ENCODE assay signal across 18 cellular contexts in genomic region chr15:22915866-22916515, GRCh38.
DNase-seq lines count a peak whose midpoint lies in the region; ATAC-seq, FAIRE-seq and TF ChIP-seq lines count a peak whose summit lies in the region.
"Had no signal": no experiment of that assay in that cellular context is flagged by ENCODE, and none has a peak within 500 bp of the region (broad histone marks: within the 10 kb centered on the region; RNA-seq: fewer than 3 reads in every experiment).

No MANE protein-coding gene starts in this region.

- DNase-seq in H9 (no peak), astrocyte (ENCODE audit: low read depth) (peak; percentile 10), glomerular visceral epithelial cell (ENCODE audit: extremely low spot score) (peak; percentile 9), posterior vena cava (ENCODE audit: low spot score) (peak; percentile 74), activated gamma-delta T cell treated with Interleukin-2 at 50 U/mL for 16 hours (no peak), UCSD-AML1 (lab: John Stamatoyannopoulos, UW; ENCODE audit: unreplicated experiment) (no peak), SIG-M5 treated with dmso at 0.1 percent for 504 hours (lab: John Stamatoyannopoulos, UW; ENCODE audit: unreplicated experiment) (no peak)
- DNase-seq: CD4-positive, CD25-positive, alpha-beta regulatory T cell; NCI-H1105; NCI-H2081; OCI-M1; SIG-M5 had no signal

- no peak overlapping the region for H2BK120ac ChIP-seq in H9 (ENCODE audit: low read depth, low read length, poor library complexity, severe bottlenecking)

- H3K27me3 ChIP-seq in H9 (ENCODE audit: insufficient read depth, low read length) (no peaks in the 10 kb centered on the region), astrocyte (ENCODE audit: insufficient read depth, low read length) (no peaks in the 10 kb centered on the region)

- H3K4me1 Mint-ChIP-seq in H9 (peaks cover 2 to 3% of the 10 kb centered on the region in 2 experiments; a peak in 1 of 4 replicates), astrocyte (ENCODE audit: low read depth, unreplicated experiment) (peaks cover 8% of the 10 kb centered on the region)
- H3K4me1 Mint-ChIP-seq: B cell; CD4-positive, CD25-positive, alpha-beta regulatory T cell had no signal

- no peak overlapping the region for H3K23ac ChIP-seq in H9 (ENCODE audit: insufficient read length, low read depth, low read length)

- H4K5ac ChIP-seq in H9 (ENCODE audit: insufficient read length, low read depth, low read length): no peak overlapping the region

- H4K91ac ChIP-seq in H9 (ENCODE audit: insufficient read length, low read depth, low read length): no peak overlapping the region

- H3K79me1 ChIP-seq in H9 (ENCODE audit: insufficient read depth, low read depth, low read length, poor library complexity, severe bottlenecking): no peaks in the 10 kb centered on the region

- H3K9me3 Mint-ChIP-seq in H9 (no peaks in the 10 kb centered on the region), astrocyte (ENCODE audit: unreplicated experiment) (peaks cover 4% of the 10 kb centered on the region)
- H3K9me3 Mint-ChIP-seq: CD4-positive, CD25-positive, alpha-beta regulatory T cell; GM23338 had no signal

- H3K9me3 ChIP-seq in H9 (ENCODE audit: control insufficient read depth, low read depth, low read length) (no peaks in the 10 kb centered on the region), astrocyte (ENCODE audit: insufficient read depth, low read depth, low read length) (peaks cover 6% of the 10 kb centered on the region)

- H4K20me1 ChIP-seq in H9 (ENCODE audit: control insufficient read depth, insufficient read depth, insufficient read length) (no peaks in the 10 kb centered on the region), astrocyte (ENCODE audit: insufficient read depth, low read length) (no peaks in the 10 kb centered on the region)

- H3K27ac ChIP-seq in H9 (ENCODE audit: insufficient read length, low read depth, low read length) (no peak overlapping the region), astrocyte (ENCODE audit: low read depth, low read length) (no peak overlapping the region)

- no peak overlapping the region for H2AK5ac ChIP-seq in H9 (ENCODE audit: insufficient read length, low read length)

- H2BK5ac ChIP-seq in H9 (ENCODE audit: insufficient read length, low read length): no peak overlapping the region

- no peak overlapping the region for H4K8ac ChIP-seq in H9 (replicated peaks; ENCODE audit: insufficient read length, low read depth, low read length)

- H2BK12ac ChIP-seq in H9 (ENCODE audit: insufficient read length, low read depth, low read length): no peak overlapping the region

- H3K56ac ChIP-seq in H9 (ENCODE audit: insufficient read length, low read depth, low read length): no peak overlapping the region

- H2BK15ac ChIP-seq in H9 (ENCODE audit: low read depth, low read length): no peak overlapping the region

- H3K79me2 ChIP-seq in H9 (ENCODE audit: insufficient read depth, low read length) (no peaks in the 10 kb centered on the region), astrocyte (ENCODE audit: insufficient read depth, low read length) (no peaks in the 10 kb centered on the region)

- intact Hi-C loops in posterior vena cava (cut with DNase I): loop anchor here in 1 of 2 donors (5.0 kb wide), 1 partner anchor 721 kb away; no protein-coding TSS in a partner anchor

- H2AFZ ChIP-seq in H9 (ENCODE audit: low read length): no peak overlapping the region
- no peak overlapping the region for H2AFZ ChIP-seq in astrocyte (ENCODE audit: low read depth, low read length)
- H2AFZ ChIP-seq: GM23338 had no signal

- H3K4me1 ChIP-seq in H9 (ENCODE audit: insufficient read depth, low read length) (no peaks in the 10 kb centered on the region), astrocyte (ENCODE audit: insufficient read depth, low read length) (peaks cover 5% of the 10 kb centered on the region)

- no peaks in the 10 kb centered on the region for H3K23me2 ChIP-seq in H9 (ENCODE audit: insufficient read length, low read depth, low read length, poor library complexity, severe bottlenecking)

- H3K18ac ChIP-seq in H9 (ENCODE audit: insufficient read length, low read depth, low read length): no peak overlapping the region

- no peak overlapping the region for H3T11ph ChIP-seq in H9 (ENCODE audit: low read length)

- no peak for ATAC-seq in HG02610 (IDR thresholded peaks at IDR 0.05; ENCODE audit: unreplicated experiment)
- ATAC-seq: GM23338, K562 had no signal

- TF ChIP-seq CTCF in H9 (conservative IDR thresholded peaks at IDR 0.05) (no peak), astrocyte (IDR thresholded peaks at IDR 0.05; ENCODE audit: insufficient read depth, low read depth, low read length) (no peak)

- no CpG with 5 or more reads among the region's 25 CpGs for WGBS in H9 (ENCODE audit: extremely low coverage, insufficient read length, low lambda C conversion rate)

- H3K27ac Mint-ChIP-seq in H9 (peak overlapping the region in 2 of 3 experiments; percentile 7 to 62; a peak in 1 of 7 replicates), astrocyte (ENCODE audit: unreplicated experiment) (peak overlapping the region; percentile 34)
- H3K27ac Mint-ChIP-seq: B cell; CD4-positive, CD25-positive, alpha-beta regulatory T cell; GM23338 had no signal

- H3K4me2 ChIP-seq in H9 (ENCODE audit: insufficient read depth, insufficient read length, low read length): no peak overlapping the region
- H3K4me2 ChIP-seq in astrocyte (ENCODE audit: low read length): no peak overlapping the region
- H3K4me2 ChIP-seq: GM23338 had no signal

- H3K36me3 Mint-ChIP-seq in H9 (ENCODE audit: insufficient read depth in 1 of 3, low read depth in 3 of 3): peaks cover 16 to 46% (median 33%) of the 10 kb centered on the region in 3 experiments
- peaks cover 41% of the 10 kb centered on the region for H3K36me3 Mint-ChIP-seq in astrocyte (ENCODE audit: low read depth, unreplicated experiment)

- no peak overlapping the region for H3K4me3 Mint-ChIP-seq in H9
- H3K4me3 Mint-ChIP-seq in astrocyte (ENCODE audit: unreplicated experiment): no peak overlapping the region
- H3K4me3 Mint-ChIP-seq: B cell; CD4-positive, CD25-positive, alpha-beta regulatory T cell; GM23338 had no signal

- no peak overlapping the region for H2BK20ac ChIP-seq in H9 (ENCODE audit: low read depth, low read length, poor library complexity, severe bottlenecking)

- no peak for FAIRE-seq in astrocyte (lab: Jason Lieb, UNC)
- FAIRE-seq: GM12891, GM19239, K562 had no signal

- H3K4me3 ChIP-seq in astrocyte (ENCODE audit: insufficient read depth, low read depth, low read length): no peak overlapping the region
- H3K4me3 ChIP-seq: GM23338, K562 had no signal

- peaks cover 32% of the 10 kb centered on the region for H3K36me3 ChIP-seq in astrocyte (ENCODE audit: insufficient read depth, low read length)

- no peaks in the 10 kb centered on the region for H3K27me3 Mint-ChIP-seq in H9 (ENCODE audit: low read depth)
- H3K27me3 Mint-ChIP-seq in astrocyte (ENCODE audit: low read depth, unreplicated experiment): no peaks in the 10 kb centered on the region
- H3K27me3 Mint-ChIP-seq: B cell; CD4-positive, CD25-positive, alpha-beta regulatory T cell had no signal

- no peak overlapping the region for H3K9ac ChIP-seq in H9 (ENCODE audit: extremely low read depth, insufficient read length, low read length)
- H3K9ac ChIP-seq in astrocyte (ENCODE audit: low read length): no peak overlapping the region

- no peak overlapping the region for H3K14ac ChIP-seq in H9 (ENCODE audit: insufficient read depth, low read length)

- no peak overlapping the region for H3K4ac ChIP-seq in H9 (ENCODE audit: low read depth, low read length)

Comparison
In these comparisons a context has a peak if more than half of its experiments do, and no peak if none do; other contexts are left out.
1. DNase-seq: peak in astrocyte (single experiment), glomerular visceral epithelial cell (single experiment) and posterior vena cava (single experiment); none in H9 (single experiment), activated gamma-delta T cell treated with Interleukin-2 at 50 U/mL for 16 hours (single experiment), UCSD-AML1 (single experiment) and SIG-M5 treated with dmso at 0.1 percent for 504 hours (single experiment).